Comparison of ENCODE assay signal across 7 cellular contexts in genomic region chr7:21944616-21945373, GRCh38. TPM values are rescaled to one million over a fixed set of nuclear protein-coding genes. Genes with fewer than 3 reads are reported as not detected.
A peak's percentile ranks its signal among the peaks of the same experiment; 100 is the strongest.
DNase-seq lines count a peak whose midpoint lies in the region; ATAC-seq and TF ChIP-seq lines count a peak whose summit lies in the region.

No MANE protein-coding gene starts in this region.

- H3K4me1 ChIP-seq in upper lobe of left lung, result peaks cover 12 to 54% (median 28%) of the 10 kb centered on the region in 4 donors

- TF ChIP-seq EP300 in upper lobe of left lung (IDR thresholded peaks at IDR 0.05), result no peak

- DNase-seq in GM13976 (ENCODE audit: low spot score) (peak; percentile 52), NCI-H146 treated with DMSO at 0.1 percent for 48 hours (lab: John Stamatoyannopoulos, UW; ENCODE audit: unreplicated experiment) (peak; percentile 63), erythroblast (lab: John Stamatoyannopoulos, UW) (peak; percentile 71 to 75), myocyte (ENCODE audit: low read depth) (peak; percentile 35), upper lobe of left lung (peak; percentile 85 to 91)
- DNase-seq in activated CD4-positive, alpha-beta T cell treated with anti-CD3 and anti-CD28 coated beads, Interleukin-2, amount 50 U/mL, for 1 hour, result peak; percentile 28

- H3K27me3 ChIP-seq in upper lobe of left lung, result no peaks in the 10 kb centered on the region

- TF ChIP-seq CTCF in GM13976 (IDR thresholded peaks at IDR 0.05; ENCODE audit: borderline replicate concordance, control extremely low read depth, extremely low read depth, insufficient read depth, missing control alignments) (no peak), upper lobe of left lung (IDR thresholded peaks at IDR 0.05) (no peak)

- no peaks in the 10 kb centered on the region for H3K36me3 ChIP-seq in upper lobe of left lung

- no peak for TF ChIP-seq POLR2A in erythroblast (IDR thresholded peaks at IDR 0.05; ENCODE audit: low read length)
- TF ChIP-seq POLR2A in upper lobe of left lung (IDR thresholded peaks at IDR 0.05), result peak in 1 of 4 donors; percentile 22

- 2% methylated on average over 33 of the region's 33 CpGs for WGBS in upper lobe of left lung, 2 donors

- no peaks in the 10 kb centered on the region for H3K9me3 ChIP-seq in upper lobe of left lung

- peak overlapping the region; percentile 32 to 66 (median 62) for H3K4me3 ChIP-seq in upper lobe of left lung

- ATAC-seq in upper lobe of left lung (ENCODE audit: low FRiP score in 2 of 2) (peak; percentile 37 to 70), GM19324 (IDR thresholded peaks at IDR 0.05; ENCODE audit: low FRiP score, unreplicated experiment) (no peak)

- in situ Hi-C loops in GM13976 (cut with MboI; ENCODE audit: low sequenced_read_pairs, unreplicated experiment), result no loop called here

- H3K27ac ChIP-seq in upper lobe of left lung, result peak overlapping the region; percentile 74 to 83 (median 77)

RNA-seq across cellular contexts. Expression of gene CDCA7L, which starts 0.9 kb away (rescaled TPM):
- total RNA-seq in myocyte, result 20.9 and 26.6 TPM in 2 replicates
- 12.2 TPM for polyA plus RNA-seq in myocyte (2012)
- 10 to 100 TPM; 30.5 to 63.6 (median 39.1) TPM for total RNA-seq in upper lobe of left lung

Comparison
In these comparisons a context has a peak if more than half of its experiments do, and no peak if none do; other contexts are left out.
1. DNase-seq: peak in every context shown above with its lines; median percentile 88 in upper lobe of left lung; 73 in erythroblast; 63 in NCI-H146 treated with DMSO at 0.1 percent for 48 hours; 52 in GM13976; 35 in myocyte; 28 in activated CD4-positive, alpha-beta T cell treated with anti-CD3 and anti-CD28 coated beads, Interleukin-2, amount 50 U/mL, for 1 hour.